In genomic region chr11:2996976-2997375, GRCh38 we compare ENCODE assay signal across 27 cellular contexts. TPM values are rescaled to one million over a fixed set of nuclear protein-coding genes. Genes with fewer than 3 reads are reported as not detected.
DNase-seq lines count a peak whose midpoint lies in the region; ATAC-seq, FAIRE-seq and TF ChIP-seq lines count a peak whose summit lies in the region.
"Had no signal": no experiment of that assay in that cellular context is flagged by ENCODE, and none has a peak within 500 bp of the region (broad histone marks: within the 10 kb centered on the region; RNA-seq: fewer than 3 reads in every experiment).

No MANE protein-coding gene starts in this region.

- TF ChIP-seq CTCF in right atrium auricular region (IDR thresholded peaks at IDR 0.05) (no peak), astrocyte (IDR thresholded peaks at IDR 0.05; ENCODE audit: insufficient read depth, low read depth, low read length) (no peak)

- H3K27me3 ChIP-seq in right atrium auricular region (no peaks in the 10 kb centered on the region), astrocyte (ENCODE audit: insufficient read depth, low read length) (no peaks in the 10 kb centered on the region)
- H3K27me3 ChIP-seq: brain microvascular endothelial cell, SJCRH30, transverse colon had no signal

- no peak overlapping the region for H2AFZ ChIP-seq in astrocyte (ENCODE audit: low read depth, low read length)
- H2AFZ ChIP-seq: GM23248 had no signal

- H3K9me3 ChIP-seq in right atrium auricular region: no peaks in the 10 kb centered on the region
- H3K9me3 ChIP-seq in astrocyte (ENCODE audit: insufficient read depth, low read depth, low read length): no peaks in the 10 kb centered on the region
- H3K9me3 ChIP-seq: SJCRH30, transverse colon had no signal

- peaks cover 9% of the 10 kb centered on the region for H3K4me1 Mint-ChIP-seq in astrocyte (ENCODE audit: low read depth, unreplicated experiment)
- peaks cover 0 to 9% of the 10 kb centered on the region in 2 donors for H3K4me1 Mint-ChIP-seq in stimulated activated naive B cell treated with anti-CD40 and anti-IgM and Interleukin-4, amounts not matched to agents 10 μg/mL and 1 μg/mL and 100 μg/mL, for 72 hours
- H3K4me1 Mint-ChIP-seq: memory B cell had no signal

- DNase-seq in cardiac septum (ENCODE audit: low spot score) (peak; percentile 24), right atrium auricular region (ENCODE audit: low spot score) (no peak), astrocyte (ENCODE audit: low read depth) (no peak), mesenteric fat pad (ENCODE audit: low spot score) (peak; percentile 49), substantia nigra (lab: John Stamatoyannopoulos, UW) (no peak), UCSD-AML1 (lab: John Stamatoyannopoulos, UW; ENCODE audit: unreplicated experiment) (no peak), T-helper 1 cell (no peak)
- no peak for DNase-seq in stimulated activated naive B cell treated with anti-CD40 and anti-IgM and Interleukin-4, amounts not matched to agents 10 μg/mL and 1 μg/mL and 100 μg/mL, for 72 hours
- DNase-seq: ACHN; activated CD4-positive, alpha-beta T cell treated with anti-CD3 and anti-CD28 coated beads for 48 hours; activated gamma-delta T cell treated with Interleukin-2 at 50 U/mL for 16 hours; activated T-cell treated with anti-CD3 and anti-CD28 coated beads, Interleukin-2, amount 50 U/mL, for 48 hours; brain microvascular endothelial cell; CD4-positive, alpha-beta memory T cell; effector CD8-positive, alpha-beta T cell; EL; GM23248; hypothalamus; NCI-H1092; NCI-H1694; NCI-H748 treated with DMSO at 0.1 percent for 48 hours; SJCRH30; T1000; transverse colon; WERI-Rb-1 had no signal

- intact Hi-C loops in cardiac septum (cut with DNase I): no loop called here

- no peak overlapping the region for H3K9ac ChIP-seq in astrocyte (ENCODE audit: low read length)
- H3K9ac ChIP-seq: GM23248 had no signal

- H3K79me2 ChIP-seq in astrocyte (ENCODE audit: insufficient read depth, low read length): peaks cover 2% of the 10 kb centered on the region

- H3K4me2 ChIP-seq in astrocyte (ENCODE audit: low read length): no peak overlapping the region

- H3K4me1 ChIP-seq in right atrium auricular region: peaks cover 0 to 29% of the 10 kb centered on the region in 2 donors
- peaks cover 16% of the 10 kb centered on the region for H3K4me1 ChIP-seq in astrocyte (ENCODE audit: insufficient read depth, low read length)

- no peak overlapping the region for H3K27ac ChIP-seq in right atrium auricular region
- H3K27ac ChIP-seq in astrocyte (ENCODE audit: low read depth, low read length): no peak overlapping the region
- H3K27ac ChIP-seq in substantia nigra (ENCODE audit: low read depth, low read length, poor library complexity, severe bottlenecking): peak overlapping the region; percentile 57
- H3K27ac ChIP-seq: brain microvascular endothelial cell, GM23248, SJCRH30, WERI-Rb-1 had no signal

- H3K36me3 ChIP-seq in right atrium auricular region: peaks cover 5% of the 10 kb centered on the region
- H3K36me3 ChIP-seq in astrocyte (ENCODE audit: insufficient read depth, low read length): peaks cover 6% of the 10 kb centered on the region

- no peaks in the 10 kb centered on the region for H3K9me3 Mint-ChIP-seq in astrocyte (ENCODE audit: unreplicated experiment)
- H3K9me3 Mint-ChIP-seq in stimulated activated naive B cell treated with anti-CD40 and anti-IgM and Interleukin-4, amounts not matched to agents 10 μg/mL and 1 μg/mL and 100 μg/mL, for 72 hours: no peaks in the 10 kb centered on the region
- H3K9me3 Mint-ChIP-seq: memory B cell had no signal

- FAIRE-seq in astrocyte (lab: Jason Lieb, UNC): no peak

- peaks cover 15% of the 10 kb centered on the region for H3K36me3 Mint-ChIP-seq in astrocyte (ENCODE audit: low read depth, unreplicated experiment)
- H3K36me3 Mint-ChIP-seq in stimulated activated naive B cell treated with anti-CD40 and anti-IgM and Interleukin-4, amounts not matched to agents 10 μg/mL and 1 μg/mL and 100 μg/mL, for 72 hours: peaks cover 19 to 24% of the 10 kb centered on the region in 2 donors
- H3K36me3 Mint-ChIP-seq: memory B cell had no signal

- no peaks in the 10 kb centered on the region for H3K27me3 Mint-ChIP-seq in astrocyte (ENCODE audit: low read depth, unreplicated experiment)
- no peaks in the 10 kb centered on the region for H3K27me3 Mint-ChIP-seq in stimulated activated naive B cell treated with anti-CD40 and anti-IgM and Interleukin-4, amounts not matched to agents 10 μg/mL and 1 μg/mL and 100 μg/mL, for 72 hours
- H3K27me3 Mint-ChIP-seq: B cell, memory B cell had no signal

- H3K27ac Mint-ChIP-seq in astrocyte (ENCODE audit: unreplicated experiment): no peak overlapping the region
- no peak overlapping the region for H3K27ac Mint-ChIP-seq in stimulated activated naive B cell treated with anti-CD40 and anti-IgM and Interleukin-4, amounts not matched to agents 10 μg/mL and 1 μg/mL and 100 μg/mL, for 72 hours
- H3K27ac Mint-ChIP-seq: B cell, memory B cell had no signal

- H4K20me1 ChIP-seq in astrocyte (ENCODE audit: insufficient read depth, low read length): peaks cover 11% of the 10 kb centered on the region

- H3K4me3 Mint-ChIP-seq in astrocyte (ENCODE audit: unreplicated experiment): peak overlapping the region; percentile 54
- H3K4me3 Mint-ChIP-seq in stimulated activated naive B cell treated with anti-CD40 and anti-IgM and Interleukin-4, amounts not matched to agents 10 μg/mL and 1 μg/mL and 100 μg/mL, for 72 hours: no peak overlapping the region
- H3K4me3 Mint-ChIP-seq: B cell; CD4-positive, alpha-beta memory T cell; memory B cell had no signal

- no peak overlapping the region for H3K4me3 ChIP-seq in right atrium auricular region
- no peak overlapping the region for H3K4me3 ChIP-seq in astrocyte (ENCODE audit: insufficient read depth, low read depth, low read length)
- H3K4me3 ChIP-seq: GM23248, SJCRH30, transverse colon had no signal

- no peak for ATAC-seq in stimulated activated naive B cell treated with anti-CD40 and anti-IgM and Interleukin-4, amounts not matched to agents 10 μg/mL and 1 μg/mL and 100 μg/mL, for 72 hours (replicated peaks)

RNA-seq across cellular contexts. Expression of gene NAP1L4, which starts 4.8 kb away (rescaled TPM):
- total RNA-seq in cardiac septum (189 TPM), right atrium auricular region (100 to 1,000 TPM in 1 of 2 donors, 10 to 100 TPM in 1; 79.2 to 128 TPM), astrocyte (129 and 153 TPM in 2 replicates), mesenteric fat pad (96.1 TPM)

Comparison
In these comparisons a context has a peak if more than half of its experiments do, and no peak if none do; other contexts are left out.
1. DNase-seq: peak in cardiac septum (single experiment) and mesenteric fat pad (single experiment); none in right atrium auricular region (single experiment), astrocyte (single experiment), substantia nigra (0 of 49), stimulated activated naive B cell treated with anti-CD40 and anti-IgM and Interleukin-4, amounts not matched to agents 10 μg/mL and 1 μg/mL and 100 μg/mL, for 72 hours (single experiment), UCSD-AML1 (single experiment) and T-helper 1 cell (0 of 5).